In genomic region chr18:58435221-58436005, GRCh38 we compare ENCODE assay signal across 7 cellular contexts.
A peak's percentile ranks its signal among the peaks of the same experiment; 100 is the strongest.
DNase-seq lines count a peak whose midpoint lies in the region; FAIRE-seq and TF ChIP-seq lines count a peak whose summit lies in the region.
"Not testable (repeated sequence)": the region's sequence is repeated elsewhere in the genome, so short reads cannot be mapped to it uniquely, and the experiment has no call there.

No MANE protein-coding gene starts in this region.

- not testable (repeated sequence) for H4K20me1 ChIP-seq in astrocyte (ENCODE audit: insufficient read depth, low read length)

- H3K4me1 Mint-ChIP-seq in activated naive CD4-positive, alpha-beta T cell treated with anti-CD3 and anti-CD28 coated beads, Interleukin-2, amount 50 U/mL, for 24 hours, result peaks cover 14% of the 10 kb centered on the region
- H3K4me1 Mint-ChIP-seq in astrocyte (ENCODE audit: low read depth, unreplicated experiment), result not testable (repeated sequence)

- WGBS in liver, result 86% methylated on average over 7 of the region's 7 CpGs

- FAIRE-seq in GM12892 (lab: Jason Lieb, UNC), result peak; percentile 30
- FAIRE-seq in astrocyte (lab: Jason Lieb, UNC), result not testable (repeated sequence)

- not testable (repeated sequence) for H3K27me3 ChIP-seq in astrocyte (ENCODE audit: insufficient read depth, low read length); liver (ENCODE audit: control insufficient read depth in 4 of 4, insufficient read depth in 4 of 4, low read length in 3 of 4)

- TF ChIP-seq POLR2A in GM12892 (IDR thresholded peaks at IDR 0.05; ENCODE audit: low read depth, low read length), result not testable (repeated sequence)

- not testable (repeated sequence) for H3K4me1 ChIP-seq in astrocyte (ENCODE audit: insufficient read depth, low read length)
- peaks cover 6 to 36% (median 24%) of the 10 kb centered on the region in 4 donors for H3K4me1 ChIP-seq in liver (ENCODE audit: control insufficient read depth in 4 of 4, insufficient read depth in 4 of 4, low read length in 3 of 4)

- not testable (repeated sequence) for H3K4me3 Mint-ChIP-seq in activated naive CD4-positive, alpha-beta T cell treated with anti-CD3 and anti-CD28 coated beads, Interleukin-2, amount 50 U/mL, for 24 hours; astrocyte (ENCODE audit: unreplicated experiment)

- peak overlapping the region; percentile 52 for H3K27ac Mint-ChIP-seq in activated naive CD4-positive, alpha-beta T cell treated with anti-CD3 and anti-CD28 coated beads, Interleukin-2, amount 50 U/mL, for 24 hours
- H3K27ac Mint-ChIP-seq in astrocyte (ENCODE audit: unreplicated experiment), result not testable (repeated sequence)

- not testable (repeated sequence) for H3K79me2 ChIP-seq in astrocyte (ENCODE audit: insufficient read depth, low read length)

- H3K4me3 ChIP-seq in astrocyte (ENCODE audit: insufficient read depth, low read depth, low read length); choroid plexus epithelial cell (ENCODE audit: low read depth, low read length); fibroblast of pulmonary artery (replicated peaks; ENCODE audit: low read depth, low read length); liver (ENCODE audit: low read depth in 1 of 3, low read length in 3 of 3): not testable (repeated sequence)

- not testable (repeated sequence) for H3K9me3 ChIP-seq in astrocyte (ENCODE audit: insufficient read depth, low read depth, low read length); liver (ENCODE audit: control insufficient read depth in 4 of 4, low read length in 3 of 4)

- not testable (repeated sequence) for DNase-seq in GM12892 (ENCODE audit: insufficient read length)
- DNase-seq in astrocyte (ENCODE audit: low read depth) (peak; percentile 19), choroid plexus epithelial cell (ENCODE audit: low read depth) (peak; percentile 39), fibroblast of pulmonary artery (ENCODE audit: low read depth) (peak; percentile 34), iris pigment epithelial cell (ENCODE audit: low read depth) (peak; percentile 49)

- not testable (repeated sequence) for H2AFZ ChIP-seq in astrocyte (ENCODE audit: low read depth, low read length)

- not testable (repeated sequence) for H3K27ac ChIP-seq in astrocyte (ENCODE audit: low read depth, low read length); liver (ENCODE audit: low read depth in 1 of 2, low read length in 2 of 2)

- TF ChIP-seq RAD21 in liver (IDR thresholded peaks at IDR 0.05), result not testable (repeated sequence)

- H3K27me3 Mint-ChIP-seq in activated naive CD4-positive, alpha-beta T cell treated with anti-CD3 and anti-CD28 coated beads, Interleukin-2, amount 50 U/mL, for 24 hours; astrocyte (ENCODE audit: low read depth, unreplicated experiment): not testable (repeated sequence)

- not testable (repeated sequence) for H3K36me3 ChIP-seq in astrocyte (ENCODE audit: insufficient read depth, low read length); liver (ENCODE audit: control insufficient read depth in 4 of 4, insufficient read depth in 3 of 4, low read depth in 1 of 4, low read length in 3 of 4)

- H3K4me2 ChIP-seq in astrocyte (ENCODE audit: low read length), result not testable (repeated sequence)

- H3K9me3 Mint-ChIP-seq in activated naive CD4-positive, alpha-beta T cell treated with anti-CD3 and anti-CD28 coated beads, Interleukin-2, amount 50 U/mL, for 24 hours; astrocyte (ENCODE audit: unreplicated experiment): not testable (repeated sequence)

- TF ChIP-seq CTCF in astrocyte (IDR thresholded peaks at IDR 0.05; ENCODE audit: insufficient read depth, low read depth, low read length); choroid plexus epithelial cell (conservative IDR thresholded peaks at IDR 0.05; ENCODE audit: low read depth, low read length); fibroblast of pulmonary artery (IDR thresholded peaks at IDR 0.05; ENCODE audit: low read length, missing control alignments); liver (IDR thresholded peaks at IDR 0.05; ENCODE audit: low read depth, low read length, missing input control): not testable (repeated sequence)

- H3K9ac ChIP-seq in astrocyte (ENCODE audit: low read length); liver (ENCODE audit: low read depth in 1 of 2, low read length in 2 of 2): not testable (repeated sequence)

- H3K36me3 Mint-ChIP-seq in activated naive CD4-positive, alpha-beta T cell treated with anti-CD3 and anti-CD28 coated beads, Interleukin-2, amount 50 U/mL, for 24 hours; astrocyte (ENCODE audit: low read depth, unreplicated experiment): not testable (repeated sequence)

TF ChIP-seq in liver, 16 proteins besides CTCF, POLR2A, EP300 and RAD21:
- TF ChIP-seq YY1 (IDR thresholded peaks at IDR 0.05) (peak; percentile 2), HNF4A (conservative IDR thresholded peaks at IDR 0.05) (peak in 1 of 2 donors; percentile 5)
TF ChIP-seq in liver: peak in this region for 2; not testable (repeated sequence) for 14.
